Comparison of ENCODE assay signal across 11 cellular contexts in the genomic region with DNA sequence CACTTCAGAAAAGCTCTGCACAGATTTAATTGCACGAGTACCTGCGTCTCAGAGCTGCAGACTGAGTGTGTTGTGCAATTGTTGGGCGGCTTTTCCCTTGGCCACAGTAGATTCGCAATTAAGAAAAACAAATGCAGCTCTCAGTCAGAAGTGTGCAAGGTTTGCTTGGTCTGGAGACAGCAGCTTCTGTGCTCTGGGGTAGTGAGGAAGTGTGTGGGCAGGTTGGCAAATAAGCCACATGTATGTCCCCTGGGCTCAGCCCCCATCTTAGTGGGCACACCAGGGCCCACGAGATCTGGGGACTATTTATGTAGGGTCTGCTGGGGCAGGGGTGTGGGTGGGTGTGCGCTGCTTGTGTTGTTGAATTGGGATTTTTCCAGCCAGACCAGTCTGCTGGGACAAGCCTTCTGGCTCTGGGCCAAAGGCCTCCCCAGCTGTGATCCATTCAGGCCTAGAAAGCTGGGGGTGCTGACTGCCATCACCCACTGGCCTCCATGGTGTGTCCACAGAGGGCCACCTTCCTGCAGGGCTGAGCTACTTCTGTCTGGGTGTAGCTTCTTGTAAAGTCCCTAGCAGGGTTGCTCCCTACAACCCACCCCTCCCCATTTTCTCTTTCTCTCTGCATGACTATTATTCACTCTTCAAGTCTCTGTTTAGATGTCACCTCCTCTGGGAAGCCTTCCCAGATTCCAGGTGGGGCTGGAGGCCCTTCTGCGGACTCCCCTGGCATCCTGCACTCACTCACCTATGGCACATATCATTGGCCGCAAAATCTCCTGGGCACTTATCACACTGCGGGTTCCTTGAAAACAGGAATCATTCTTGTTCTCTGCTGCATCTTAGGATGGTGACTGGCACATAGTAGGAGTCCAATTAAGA.
A peak's percentile ranks its signal among the peaks of the same experiment; 100 is the strongest.
DNase-seq lines count a peak whose midpoint lies in the region; ATAC-seq, FAIRE-seq and TF ChIP-seq lines count a peak whose summit lies in the region.
"Had no signal": no experiment of that assay in that cellular context is flagged by ENCODE, and none has a peak within 500 bp of the region (broad histone marks: within the 10 kb centered on the region; RNA-seq: fewer than 3 reads in every experiment).

No MANE protein-coding gene starts in this region.

- H3K9me1 ChIP-seq in IMR-90 (ENCODE audit: insufficient read depth, low read length) = no peaks in the 10 kb centered on the region

- no peak overlapping the region for H3K4me3 ChIP-seq in CD4-positive, CD25-positive, alpha-beta regulatory T cell (ENCODE audit: low read depth, low read length)
- H3K4me3 ChIP-seq in IMR-90 (ENCODE audit: insufficient read depth, low read depth, low read length) = no peak overlapping the region
- H3K4me3 ChIP-seq in lower lobe of right lung = no peak overlapping the region
- no peak overlapping the region for H3K4me3 ChIP-seq in pancreas
- H3K4me3 ChIP-seq in colonic mucosa = no peak overlapping the region
- H3K4me3 ChIP-seq: heart left ventricle had no signal

- peaks cover 2 to 26% of the 10 kb centered on the region in 2 experiments; a peak in 1 of 4 replicates for H3K79me1 ChIP-seq in IMR-90 (ENCODE audit: low read depth in 1 of 2, low read length in 2 of 2)

- no peaks in the 10 kb centered on the region for H3K27me3 Mint-ChIP-seq in CD4-positive, CD25-positive, alpha-beta regulatory T cell
- H3K27me3 Mint-ChIP-seq in activated CD8-positive, alpha-beta T cell treated with anti-CD3 and anti-CD28 coated beads for 36 hours = no peaks in the 10 kb centered on the region

- no peak overlapping the region for H4K5ac ChIP-seq in IMR-90 (ENCODE audit: low read depth, low read length)

- no peaks in the 10 kb centered on the region for H3K36me3 ChIP-seq in CD4-positive, CD25-positive, alpha-beta regulatory T cell (ENCODE audit: control insufficient read depth, insufficient read depth, low read length)
- H3K36me3 ChIP-seq in IMR-90 (ENCODE audit: control insufficient read depth, insufficient read depth, low read length) = no peaks in the 10 kb centered on the region
- H3K36me3 ChIP-seq in lower lobe of right lung = no peaks in the 10 kb centered on the region
- no peaks in the 10 kb centered on the region for H3K36me3 ChIP-seq in pancreas
- no peaks in the 10 kb centered on the region for H3K36me3 ChIP-seq in colonic mucosa
- H3K36me3 ChIP-seq: heart left ventricle had no signal

- no peak overlapping the region for H2AK5ac ChIP-seq in IMR-90 (ENCODE audit: low read depth, low read length)

- no peak overlapping the region for H3K56ac ChIP-seq in IMR-90 (ENCODE audit: extremely low read depth, insufficient read depth, low read length)

- no peak for TF ChIP-seq RAD21 in IMR-90 (IDR thresholded peaks at IDR 0.05; ENCODE audit: low read length)

- H3K27ac Mint-ChIP-seq in CD4-positive, CD25-positive, alpha-beta regulatory T cell = peak overlapping the region; percentile 90 to 99 (median 91)
- H3K27ac Mint-ChIP-seq in activated CD8-positive, alpha-beta T cell treated with anti-CD3 and anti-CD28 coated beads for 36 hours = peak overlapping the region; percentile 50

- no peak overlapping the region for H3K14ac ChIP-seq in IMR-90 (replicated peaks; ENCODE audit: low read depth, low read length)

- CTCF ChIA-PET in IMR-90 (lab: Yijun Ruan, JAX) = no interaction called here
- CTCF ChIA-PET in activated CD8-positive, alpha-beta T cell treated with anti-CD3 and anti-CD28 coated beads for 36 hours (lab: Charles Lee) = interaction anchor here (1.0 to 7.5 kb wide), 5 partner anchors 29 to 567 kb away, joined by 3 to 75 read pairs (median 3); no protein-coding TSS in a partner anchor

- no peak overlapping the region for H3K18ac ChIP-seq in IMR-90 (ENCODE audit: low read depth, low read length)

- H3K27me3 ChIP-seq in CD4-positive, CD25-positive, alpha-beta regulatory T cell (ENCODE audit: control insufficient read depth, insufficient read depth, low read length) = no peaks in the 10 kb centered on the region
- H3K27me3 ChIP-seq in IMR-90 (ENCODE audit: control insufficient read depth, insufficient read depth, low read length) (no peaks in the 10 kb centered on the region), lower lobe of right lung (ENCODE audit: low read depth) (no peaks in the 10 kb centered on the region), pancreas (no peaks in the 10 kb centered on the region), colonic mucosa (no peaks in the 10 kb centered on the region)
- H3K27me3 ChIP-seq: heart left ventricle had no signal

- H2BK120ac ChIP-seq in IMR-90 (ENCODE audit: low read depth, low read length) = no peak overlapping the region

- peaks cover 25% of the 10 kb centered on the region for H4K20me1 ChIP-seq in IMR-90 (ENCODE audit: insufficient read depth, low read length)

- peak overlapping the region; percentile 64 for H3K27ac ChIP-seq in CD4-positive, CD25-positive, alpha-beta regulatory T cell (ENCODE audit: insufficient read depth, low read length, poor library complexity, severe bottlenecking)
- H3K27ac ChIP-seq in IMR-90 (ENCODE audit: insufficient read depth, low read length) = no peak overlapping the region
- H3K27ac ChIP-seq in lower lobe of right lung = peak overlapping the region; percentile 43
- no peak overlapping the region for H3K27ac ChIP-seq in pancreas
- no peak overlapping the region for H3K27ac ChIP-seq in colonic mucosa

- H3K23ac ChIP-seq in IMR-90 (ENCODE audit: low read depth, low read length) = no peak overlapping the region

- FAIRE-seq in pancreas (lab: Jason Lieb, UNC) = no peak

- H4K8ac ChIP-seq in IMR-90 (ENCODE audit: low read depth in 2 of 2, low read length in 2 of 2) = no peak overlapping the region

- 74% methylated on average over 3 of the region's 9 CpGs; no CpG with 5 or more reads in 1 of the 2 experiments for WGBS in IMR-90 (ENCODE audit: extremely low coverage in 2 of 2, insufficient read length in 1 of 2), 2 experiments
- WGBS in pancreas, 2 donors = 65 to 71% methylated on average over 9 of the region's 9 CpGs

- ATAC-seq in CD4-positive, CD25-positive, alpha-beta regulatory T cell (ENCODE audit: low read depth in 2 of 2) = no peak
- ATAC-seq in IMR-90 (ENCODE audit: low read depth) = peak; percentile 28
- ATAC-seq in activated CD8-positive, alpha-beta T cell treated with anti-CD3 and anti-CD28 coated beads for 36 hours = peak; percentile 31
- ATAC-seq in lower lobe of right lung = peak; percentile 9 to 21
- no peak for ATAC-seq in pancreas
- ATAC-seq: PC-3 had no signal

- intact Hi-C loops in IMR-90 (cut with micrococcal nuclease) (no loop called here), lower lobe of right lung (cut with DNase I) (no loop called here), pancreas (cut with DNase I) (no loop called here), colonic mucosa (cut with DNase I) (no loop called here)
- intact Hi-C loops in activated CD8-positive, alpha-beta T cell treated with anti-CD3 and anti-CD28 coated beads for 36 hours (cut with micrococcal nuclease) = no loop called here

- TF ChIP-seq CTCF in IMR-90 (conservative IDR thresholded peaks at IDR 0.05; ENCODE audit: low read depth, low read length) (no peak), lower lobe of right lung (IDR thresholded peaks at IDR 0.05) (no peak), pancreas (IDR thresholded peaks at IDR 0.05) (no peak), colonic mucosa (IDR thresholded peaks at IDR 0.05) (no peak)
- TF ChIP-seq CTCF in activated CD8-positive, alpha-beta T cell treated with anti-CD3 and anti-CD28 coated beads for 36 hours (IDR thresholded peaks at IDR 0.05) = no peak

- peak in 1 of 3 donors; percentile 24 for DNase-seq in CD4-positive, CD25-positive, alpha-beta regulatory T cell
- DNase-seq in IMR-90 = peak; percentile 23
- peak; percentile 46 for DNase-seq in activated CD8-positive, alpha-beta T cell treated with anti-CD3 and anti-CD28 coated beads for 36 hours
- peak; percentile 66 for DNase-seq in lower lobe of right lung
- DNase-seq in pancreas = no peak
- DNase-seq in SHP77 treated with DMSO at 0.1 percent for 48 hours (lab: John Stamatoyannopoulos, UW) = no peak
- no peak for DNase-seq in erythroblast (lab: John Stamatoyannopoulos, UW)
- no peak for DNase-seq in colonic mucosa
- DNase-seq: heart left ventricle, NCI-H1417, PC-3 had no signal

- H3K9me3 ChIP-seq in CD4-positive, CD25-positive, alpha-beta regulatory T cell (ENCODE audit: control insufficient read depth in 2 of 2, low read length in 2 of 2) = no peaks in the 10 kb centered on the region
- H3K9me3 ChIP-seq in IMR-90 (ENCODE audit: control insufficient read depth, insufficient read depth, low read length) = no peaks in the 10 kb centered on the region
- no peaks in the 10 kb centered on the region for H3K9me3 ChIP-seq in lower lobe of right lung
- H3K9me3 ChIP-seq in pancreas = no peaks in the 10 kb centered on the region
- no peaks in the 10 kb centered on the region for H3K9me3 ChIP-seq in colonic mucosa
- H3K9me3 ChIP-seq: heart left ventricle had no signal

- no peak overlapping the region for H2AFZ ChIP-seq in IMR-90 (replicated peaks; ENCODE audit: low read length, poor library complexity)

- H3K4me2 ChIP-seq in IMR-90 (ENCODE audit: low read depth, low read length) = no peak overlapping the region; the same call in 1 of the 2 replicates

- dilution Hi-C loops in IMR-90 (cut with HindIII; ENCODE audit: low sequenced_read_pairs, unreplicated experiment) = no loop called here

- peaks cover 7% of the 10 kb centered on the region for H3K36me3 Mint-ChIP-seq in CD4-positive, CD25-positive, alpha-beta regulatory T cell
- H3K36me3 Mint-ChIP-seq in activated CD8-positive, alpha-beta T cell treated with anti-CD3 and anti-CD28 coated beads for 36 hours (ENCODE audit: low read depth) = peaks cover 12% of the 10 kb centered on the region

- H2AK9ac ChIP-seq in IMR-90 (replicated peaks; ENCODE audit: low read depth, low read length, poor library complexity) = no peak overlapping the region

- no peak overlapping the region for H3K4ac ChIP-seq in IMR-90 (ENCODE audit: low read depth, low read length)

- H4K91ac ChIP-seq in IMR-90 (ENCODE audit: insufficient read depth, low read depth, low read length) = no peak overlapping the region

- H3K9me3 Mint-ChIP-seq in CD4-positive, CD25-positive, alpha-beta regulatory T cell = no peaks in the 10 kb centered on the region
- H3K9me3 Mint-ChIP-seq in activated CD8-positive, alpha-beta T cell treated with anti-CD3 and anti-CD28 coated beads for 36 hours = no peaks in the 10 kb centered on the region

- H3K9ac ChIP-seq in IMR-90 (ENCODE audit: low read depth, low read length) (no peak overlapping the region), colonic mucosa (ENCODE audit: low read depth in 2 of 2, low read length in 2 of 2) (no peak overlapping the region)

- BruUV-seq in IMR-90 (replicated peaks; lab: Mats Ljungman, UMichigan) = no TSS peak

- H2BK20ac ChIP-seq in IMR-90 (ENCODE audit: low read depth, low read length) = no peak overlapping the region

- H2BK5ac ChIP-seq in IMR-90 (ENCODE audit: low read depth, low read length, poor library complexity, severe bottlenecking) = no peak overlapping the region

- H3K4me1 Mint-ChIP-seq in CD4-positive, CD25-positive, alpha-beta regulatory T cell = peaks cover 38 to 95% (median 78%) of the 10 kb centered on the region in 4 donors
- H3K4me1 Mint-ChIP-seq in activated CD8-positive, alpha-beta T cell treated with anti-CD3 and anti-CD28 coated beads for 36 hours (ENCODE audit: low read depth) = peaks cover 90% of the 10 kb centered on the region

- in situ Hi-C loops in IMR-90 (cut with MboI; ENCODE audit: low sequenced_read_pairs) = no loop called here

- H3K4me1 ChIP-seq in CD4-positive, CD25-positive, alpha-beta regulatory T cell (ENCODE audit: control insufficient read depth, insufficient read depth, low read length, poor library complexity, severe bottlenecking) = peaks cover 80% of the 10 kb centered on the region
- peaks cover 9% of the 10 kb centered on the region for H3K4me1 ChIP-seq in IMR-90 (ENCODE audit: control insufficient read depth, insufficient read depth, low read length)
- peaks cover 85% of the 10 kb centered on the region for H3K4me1 ChIP-seq in lower lobe of right lung
- peaks cover 0 to 18% (median 8%) of the 10 kb centered on the region in 3 donors for H3K4me1 ChIP-seq in pancreas
- peaks cover 14% of the 10 kb centered on the region for H3K4me1 ChIP-seq in colonic mucosa

- POLR2A ChIA-PET in IMR-90 (lab: Charles Lee; ENCODE audit: unreplicated experiment) = no interaction called here
- POLR2A ChIA-PET in activated CD8-positive, alpha-beta T cell treated with anti-CD3 and anti-CD28 coated beads for 36 hours (lab: Charles Lee) = interaction anchor here (0.5 to 1.9 kb wide), 6 partner anchors 10 to 259 kb away, joined by 3 to 6 read pairs (median 5); no protein-coding TSS in a partner anchor

- H3K4me3 Mint-ChIP-seq in CD4-positive, CD25-positive, alpha-beta regulatory T cell = peak overlapping the region; percentile 39 to 81 (median 66)
- no peak overlapping the region for H3K4me3 Mint-ChIP-seq in activated CD8-positive, alpha-beta T cell treated with anti-CD3 and anti-CD28 coated beads for 36 hours

- no peak overlapping the region for H2BK15ac ChIP-seq in IMR-90 (ENCODE audit: low read depth, low read length)

- TF ChIP-seq POLR2A in IMR-90 (IDR thresholded peaks at IDR 0.05; ENCODE audit: low read depth, low read length) (no peak), erythroblast (IDR thresholded peaks at IDR 0.05; ENCODE audit: low read length) (no peak)

Comparison
In these comparisons a context has a peak if more than half of its experiments do, and no peak if none do; other contexts are left out.
1. ATAC-seq: peak in IMR-90 (single experiment), activated CD8-positive, alpha-beta T cell treated with anti-CD3 and anti-CD28 coated beads for 36 hours (single experiment) and lower lobe of right lung (2 of 2); none in CD4-positive, CD25-positive, alpha-beta regulatory T cell (0 of 2) and pancreas (0 of 4).
2. DNase-seq: peak in IMR-90 (single experiment), activated CD8-positive, alpha-beta T cell treated with anti-CD3 and anti-CD28 coated beads for 36 hours (single experiment) and lower lobe of right lung (single experiment); none in pancreas (0 of 6), SHP77 treated with DMSO at 0.1 percent for 48 hours (single experiment), erythroblast (0 of 2) and colonic mucosa (single experiment).
3. H3K27ac ChIP-seq: peak in CD4-positive, CD25-positive, alpha-beta regulatory T cell (single experiment) and lower lobe of right lung (single experiment); none in IMR-90 (single experiment), pancreas (0 of 4) and colonic mucosa (single experiment).